21 cellular contexts compared by ENCODE assay signal in the genomic region with DNA sequence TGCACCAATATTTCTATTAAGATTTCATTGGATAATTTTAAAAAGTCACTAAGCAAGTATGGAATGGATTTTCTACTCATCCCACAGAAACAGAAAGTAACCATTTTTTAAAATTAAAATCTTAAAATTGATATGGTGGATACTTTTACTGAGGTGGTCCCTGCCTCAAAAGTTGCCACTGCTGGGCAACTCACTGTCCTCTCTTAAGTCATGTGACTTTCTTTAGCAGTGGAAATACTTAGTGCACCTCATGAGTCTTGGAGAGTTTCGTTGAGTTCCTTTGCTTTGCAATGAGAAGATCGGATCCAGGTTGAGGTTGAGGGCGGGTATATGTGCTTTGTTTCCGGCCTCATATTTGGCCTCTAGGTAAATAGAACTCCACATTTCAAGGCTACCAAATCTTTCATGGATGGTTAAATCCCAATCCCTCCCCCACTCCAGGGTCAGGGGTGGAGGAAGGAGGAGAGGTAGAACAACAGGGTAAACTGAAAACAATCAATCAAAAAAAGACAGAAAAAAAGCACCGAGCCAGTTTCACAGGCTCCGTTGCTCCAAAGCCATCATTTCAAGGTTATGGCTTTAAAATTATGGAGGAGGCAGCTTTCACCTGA. TPM values are rescaled to one million over a fixed set of nuclear protein-coding genes. Genes with fewer than 3 reads are reported as not detected.
A peak's percentile ranks its signal among the peaks of the same experiment; 100 is the strongest.
DNase-seq lines count a peak whose midpoint lies in the region; ATAC-seq and TF ChIP-seq lines count a peak whose summit lies in the region.
"Had no signal": no experiment of that assay in that cellular context is flagged by ENCODE, and none has a peak within 500 bp of the region (broad histone marks: within the 10 kb centered on the region; RNA-seq: fewer than 3 reads in every experiment).

No MANE protein-coding gene starts in this region.

- H4K8ac ChIP-seq in trophoblast cell (ENCODE audit: low read depth, low read length): no peak overlapping the region

- no CpG with 5 or more reads among the region's 6 CpGs for WGBS in trophoblast cell (ENCODE audit: extremely low coverage, insufficient coverage, insufficient read length)

- no peak overlapping the region for H4K12ac ChIP-seq in trophoblast cell (ENCODE audit: low read depth, low read length)

- H3K9me3 Mint-ChIP-seq in dendritic cell treated with granulocyte-macrophage colony-stimulating factor and Interleukin-4, amounts not matched to agents 40 ng/mL and 50 ng/mL, for 4 days: no peaks in the 10 kb centered on the region
- H3K9me3 Mint-ChIP-seq: activated CD8-positive, alpha-beta T cell treated with anti-CD3 and anti-CD28 coated beads for 36 hours; stimulated activated naive CD8-positive, alpha-beta T cell treated with anti-CD3 and anti-CD28 coated beads, Interleukin-15, Interleukin-2, amounts not matched to agents 100 ng/mL and 50 ng/mL, for 24 hours had no signal

- DNase-seq in NB4 (ENCODE audit: low read depth) (peak; percentile 27), trophoblast cell (no peak), T-helper 9 cell (no peak), superior temporal gyrus (ENCODE audit: extremely low spot score) (no peak)
- DNase-seq: activated CD4-positive, CD25-positive, alpha-beta regulatory T cell; activated CD8-positive, alpha-beta T cell treated with anti-CD3 and anti-CD28 coated beads for 36 hours; activated naive CD4-positive, alpha-beta T cell; activated T-cell treated with anti-CD3 and anti-CD28 coated beads for 4 hours; amniotic stem cell; C1 segment of cervical spinal cord; dermis blood vessel endothelial cell; left ventricle myocardium superior; NCI-H510A treated with DMSO at 0.1 percent for 48 hours; stimulated activated CD4-positive, alpha-beta T cell treated with anti-CD3 and anti-CD28 coated beads, Interleukin-12 subunit alpha, Interleukin-12 subunit beta, amount 100 ng/mL, for 4 hours; stimulated activated CD4-positive, alpha-beta T cell treated with anti-CD3 and anti-CD28 coated beads, Interleukin-4, amount 100 ng/mL, for 4 hours; transverse colon had no signal

- H3K79me1 ChIP-seq in trophoblast cell (ENCODE audit: low read length): no peaks in the 10 kb centered on the region

- H3K27ac Mint-ChIP-seq in dendritic cell treated with granulocyte-macrophage colony-stimulating factor and Interleukin-4, amounts not matched to agents 40 ng/mL and 50 ng/mL, for 4 days: peak overlapping the region; percentile 47
- H3K27ac Mint-ChIP-seq: activated CD8-positive, alpha-beta T cell treated with anti-CD3 and anti-CD28 coated beads for 36 hours had no signal

- H3K9ac ChIP-seq in trophoblast cell (ENCODE audit: low read length): no peak overlapping the region

- no peaks in the 10 kb centered on the region for H3K79me2 ChIP-seq in ACC112 (ENCODE audit: control insufficient read depth, insufficient read depth, low read length, unreplicated experiment)
- no peaks in the 10 kb centered on the region for H3K79me2 ChIP-seq in trophoblast cell (ENCODE audit: control insufficient read depth, insufficient read depth, low read length, poor library complexity)

- H3K36me3 ChIP-seq in ACC112 (ENCODE audit: insufficient read depth, low read length) (no peaks in the 10 kb centered on the region), trophoblast cell (ENCODE audit: control insufficient read depth in 1 of 2, insufficient read depth in 2 of 2, low read length in 2 of 2) (no peaks in the 10 kb centered on the region)
- H3K36me3 ChIP-seq: transverse colon had no signal

- no peak overlapping the region for H3K18ac ChIP-seq in trophoblast cell (ENCODE audit: low read length)

- ATAC-seq in HG02981 (IDR thresholded peaks at IDR 0.05; ENCODE audit: unreplicated experiment): no peak
- no peak for ATAC-seq in GM18519 (IDR thresholded peaks at IDR 0.05; ENCODE audit: low FRiP score, unreplicated experiment)
- ATAC-seq: left ventricle myocardium superior had no signal

- no peak overlapping the region for H3K23ac ChIP-seq in trophoblast cell (ENCODE audit: low read length)

- H2AFZ ChIP-seq in ACC112 (ENCODE audit: low read length, unreplicated experiment) (no peak overlapping the region), trophoblast cell (ENCODE audit: insufficient read depth, low read length, poor library complexity) (no peak overlapping the region)

- no peak overlapping the region for H3K4me3 ChIP-seq in ACC112 (ENCODE audit: low read depth, low read length)
- H3K4me3 ChIP-seq in NB4 (ENCODE audit: low read depth, low read length): no peak overlapping the region
- H3K4me3 ChIP-seq in trophoblast cell (ENCODE audit: low read depth, low read length): no peak overlapping the region
- H3K4me3 ChIP-seq: transverse colon had no signal

- H3K4me2 ChIP-seq in trophoblast cell (ENCODE audit: low read length): no peak overlapping the region

- H3K4ac ChIP-seq in trophoblast cell (ENCODE audit: low read depth, low read length): no peak overlapping the region

- H2BK120ac ChIP-seq in trophoblast cell (ENCODE audit: insufficient read depth, low read length, poor library complexity): no peak overlapping the region

- no peaks in the 10 kb centered on the region for H3K27me3 Mint-ChIP-seq in dendritic cell treated with granulocyte-macrophage colony-stimulating factor and Interleukin-4, amounts not matched to agents 40 ng/mL and 50 ng/mL, for 4 days
- H3K27me3 Mint-ChIP-seq: activated CD8-positive, alpha-beta T cell treated with anti-CD3 and anti-CD28 coated beads for 36 hours; stimulated activated naive CD8-positive, alpha-beta T cell treated with anti-CD3 and anti-CD28 coated beads, Interleukin-15, Interleukin-2, amounts not matched to agents 100 ng/mL and 50 ng/mL, for 24 hours had no signal

- H3K27me3 ChIP-seq in ACC112 (ENCODE audit: insufficient read depth, low read length): no peaks in the 10 kb centered on the region
- H3K27me3 ChIP-seq in trophoblast cell (ENCODE audit: insufficient read depth, low read length): no peaks in the 10 kb centered on the region
- H3K27me3 ChIP-seq: transverse colon had no signal

- H3K14ac ChIP-seq in trophoblast cell (ENCODE audit: low read length): no peak overlapping the region

- H2AK5ac ChIP-seq in trophoblast cell (ENCODE audit: low read length): no peak overlapping the region

- H3K4me1 ChIP-seq in ACC112 (ENCODE audit: control insufficient read depth, insufficient read depth, low read length, unreplicated experiment) (peaks cover 30% of the 10 kb centered on the region), trophoblast cell (ENCODE audit: control insufficient read depth in 1 of 2, insufficient read depth in 2 of 2, low read length in 2 of 2) (peaks cover 0 to 12% of the 10 kb centered on the region in 2 experiments)

- intact Hi-C loops in dendritic cell treated with granulocyte-macrophage colony-stimulating factor and Interleukin-4, amounts not matched to agents 40 ng/mL and 50 ng/mL, for 4 days (cut with micrococcal nuclease): no loop called here

- no peak for TF ChIP-seq CTCF in NB4 (IDR thresholded peaks at IDR 0.05; ENCODE audit: low read depth, low read length)

- H3K27ac ChIP-seq in ACC112 (ENCODE audit: low read depth, low read length) (peak overlapping the region; percentile 89), trophoblast cell (ENCODE audit: low read depth, low read length) (no peak overlapping the region)

- H3K36me3 Mint-ChIP-seq in dendritic cell treated with granulocyte-macrophage colony-stimulating factor and Interleukin-4, amounts not matched to agents 40 ng/mL and 50 ng/mL, for 4 days (ENCODE audit: low read depth): no peaks in the 10 kb centered on the region

- H3K4me1 Mint-ChIP-seq in dendritic cell treated with granulocyte-macrophage colony-stimulating factor and Interleukin-4, amounts not matched to agents 40 ng/mL and 50 ng/mL, for 4 days (ENCODE audit: low read depth): peaks cover 34% of the 10 kb centered on the region

- H2BK12ac ChIP-seq in trophoblast cell (ENCODE audit: low read length): peak overlapping the region; percentile 17

- no peak overlapping the region for H2BK5ac ChIP-seq in trophoblast cell (ENCODE audit: low read depth, low read length, poor library complexity)

- no peak overlapping the region for H3K4me3 Mint-ChIP-seq in dendritic cell treated with granulocyte-macrophage colony-stimulating factor and Interleukin-4, amounts not matched to agents 40 ng/mL and 50 ng/mL, for 4 days
- H3K4me3 Mint-ChIP-seq: activated CD8-positive, alpha-beta T cell treated with anti-CD3 and anti-CD28 coated beads for 36 hours; stimulated activated naive CD8-positive, alpha-beta T cell treated with anti-CD3 and anti-CD28 coated beads, Interleukin-15, Interleukin-2, amounts not matched to agents 100 ng/mL and 50 ng/mL, for 24 hours had no signal

- no peak for TF ChIP-seq POLR2A in NB4 (IDR thresholded peaks at IDR 0.05; ENCODE audit: extremely low read depth, insufficient read length)

- no peak overlapping the region for H4K91ac ChIP-seq in trophoblast cell (ENCODE audit: low read depth, low read length)

- H3K9me3 ChIP-seq in trophoblast cell (ENCODE audit: insufficient read depth, low read depth, low read length): no peaks in the 10 kb centered on the region
- H3K9me3 ChIP-seq: transverse colon had no signal

RNA-seq across cellular contexts. Expression of a gene that starts 39.5 kb away (rescaled TPM):
- 7.5 and 8.0 TPM in 2 replicates for polyA plus RNA-seq in trophoblast cell (2013)
